Comparison of ENCODE assay signal across 1 cellular context in genomic region chr22:43889366-43890253, GRCh38.
TF ChIP-seq lines count a peak whose summit lies in the region.

No MANE protein-coding gene starts in this region.

TF ChIP-seq in IMR-90, 13 proteins besides CTCF, POLR2A, EP300 and RAD21:
- TF ChIP-seq SMC3 (IDR thresholded peaks at IDR 0.05; ENCODE audit: low read depth, low read length) (peak; percentile 35; the same call in 1 of the 2 replicates), USF2 (IDR thresholded peaks at IDR 0.05; ENCODE audit: low read depth, low read length) (no peak), CEBPB (IDR thresholded peaks at IDR 0.05; ENCODE audit: low read depth, low read length) (no peak), MXI1 (IDR thresholded peaks at IDR 0.05; ENCODE audit: borderline replicate concordance, low read depth, low read length) (no peak), RCOR1 (IDR thresholded peaks at IDR 0.05; ENCODE audit: insufficient replicate concordance, low read length) (no peak)
